ENCODE assay signal across 8 cellular contexts in the genomic region with DNA sequence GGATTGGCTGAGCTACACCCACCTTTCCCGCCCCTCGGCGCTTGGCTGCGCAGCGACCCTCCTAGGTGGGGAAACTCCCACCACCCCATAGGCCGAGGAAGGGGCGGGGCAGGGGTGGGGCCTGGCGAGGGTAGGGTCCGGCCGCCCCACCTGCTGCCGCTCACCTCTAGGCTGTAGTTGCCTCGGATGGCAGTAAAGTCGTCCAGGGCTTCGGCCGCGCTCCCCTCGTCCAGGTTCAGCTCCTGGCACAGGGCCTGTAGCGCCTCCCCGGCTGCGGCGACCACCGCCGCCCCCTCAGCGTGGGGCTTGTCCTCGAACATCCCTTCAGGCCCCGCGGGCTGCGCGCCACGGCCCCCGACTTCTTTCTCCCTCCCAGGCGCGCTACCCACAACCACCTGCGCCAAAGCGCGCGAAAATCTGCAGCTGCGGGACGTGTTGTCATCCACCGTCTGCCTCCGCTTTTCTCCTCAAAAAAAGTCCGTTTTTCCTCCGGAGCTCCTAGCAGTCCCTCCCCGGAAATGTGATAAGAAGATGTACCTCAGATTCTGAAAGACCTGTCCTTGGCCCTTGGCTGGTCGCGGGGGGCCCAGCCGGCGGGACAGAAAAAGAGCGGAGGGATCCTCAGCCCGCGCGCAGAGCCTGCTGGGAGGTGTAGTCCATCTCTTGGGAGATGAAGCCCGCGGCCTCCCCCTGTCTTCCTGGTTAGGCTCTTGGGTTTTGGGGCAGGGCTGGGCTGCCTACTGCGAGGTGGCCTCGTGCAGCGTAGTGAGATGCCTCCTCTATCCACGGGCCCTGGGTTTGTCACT. TPM values are rescaled to one million over a fixed set of nuclear protein-coding genes. Genes with fewer than 3 reads are reported as not detected.
A peak's percentile ranks its signal among the peaks of the same experiment; 100 is the strongest.
DNase-seq lines count a peak whose midpoint lies in the region; ATAC-seq and TF ChIP-seq lines count a peak whose summit lies in the region.

A gene with protein sequence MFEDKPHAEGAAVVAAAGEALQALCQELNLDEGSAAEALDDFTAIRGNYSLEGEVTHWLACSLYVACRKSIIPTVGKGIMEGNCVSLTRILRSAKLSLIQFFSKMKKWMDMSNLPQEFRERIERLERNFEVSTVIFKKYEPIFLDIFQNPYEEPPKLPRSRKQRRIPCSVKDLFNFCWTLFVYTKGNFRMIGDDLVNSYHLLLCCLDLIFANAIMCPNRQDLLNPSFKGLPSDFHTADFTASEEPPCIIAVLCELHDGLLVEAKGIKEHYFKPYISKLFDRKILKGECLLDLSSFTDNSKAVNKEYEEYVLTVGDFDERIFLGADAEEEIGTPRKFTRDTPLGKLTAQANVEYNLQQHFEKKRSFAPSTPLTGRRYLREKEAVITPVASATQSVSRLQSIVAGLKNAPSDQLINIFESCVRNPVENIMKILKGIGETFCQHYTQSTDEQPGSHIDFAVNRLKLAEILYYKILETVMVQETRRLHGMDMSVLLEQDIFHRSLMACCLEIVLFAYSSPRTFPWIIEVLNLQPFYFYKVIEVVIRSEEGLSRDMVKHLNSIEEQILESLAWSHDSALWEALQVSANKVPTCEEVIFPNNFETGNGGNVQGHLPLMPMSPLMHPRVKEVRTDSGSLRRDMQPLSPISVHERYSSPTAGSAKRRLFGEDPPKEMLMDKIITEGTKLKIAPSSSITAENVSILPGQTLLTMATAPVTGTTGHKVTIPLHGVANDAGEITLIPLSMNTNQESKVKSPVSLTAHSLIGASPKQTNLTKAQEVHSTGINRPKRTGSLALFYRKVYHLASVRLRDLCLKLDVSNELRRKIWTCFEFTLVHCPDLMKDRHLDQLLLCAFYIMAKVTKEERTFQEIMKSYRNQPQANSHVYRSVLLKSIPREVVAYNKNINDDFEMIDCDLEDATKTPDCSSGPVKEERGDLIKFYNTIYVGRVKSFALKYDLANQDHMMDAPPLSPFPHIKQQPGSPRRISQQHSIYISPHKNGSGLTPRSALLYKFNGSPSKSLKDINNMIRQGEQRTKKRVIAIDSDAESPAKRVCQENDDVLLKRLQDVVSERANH (minus strand): TSS at position 389 of the 806 bp plus-strand sequence. CDS start 69 bp downstream, at position 320.

- peak within 1 kb of the TSS; percentile 73 for H3K4me3 ChIP-seq in GM12865 (ENCODE audit: low read depth, low read length)
- peak within 1 kb of the TSS; percentile 94 for H3K4me3 ChIP-seq in left ventricle myocardium inferior

- no peaks in the 10 kb centered on the region for H3K9me3 ChIP-seq in left ventricle myocardium inferior (replicated peaks)

- H3K4me1 Mint-ChIP-seq in progenitor cell of endocrine pancreas (ENCODE audit: low read depth) = peaks cover 10% of the 10 kb centered on the region

- peaks cover 22% of the 10 kb centered on the region for H3K4me1 ChIP-seq in left ventricle myocardium inferior

- intact Hi-C loops in left ventricle myocardium inferior (cut with micrococcal nuclease) = no loop called here

- H3K36me3 ChIP-seq in left ventricle myocardium inferior = no peaks in the 10 kb centered on the region

- H3K9me3 Mint-ChIP-seq in progenitor cell of endocrine pancreas (ENCODE audit: low read depth) = no peaks in the 10 kb centered on the region

- no peak for TF ChIP-seq CTCF in GM12865 (IDR thresholded peaks at IDR 0.05; ENCODE audit: insufficient read depth, low read depth, low read length, missing control alignments)
- peak; percentile 56 for TF ChIP-seq CTCF in left ventricle myocardium inferior (IDR thresholded peaks at IDR 0.05; ENCODE audit: borderline replicate concordance)
- no peak for TF ChIP-seq CTCF in progenitor cell of endocrine pancreas (IDR thresholded peaks at IDR 0.05; ENCODE audit: unreplicated experiment)

- H3K27me3 Mint-ChIP-seq in progenitor cell of endocrine pancreas = no peaks in the 10 kb centered on the region

- ATAC-seq in HG02798 (IDR thresholded peaks at IDR 0.05; ENCODE audit: poor library complexity, unreplicated experiment) = peak; percentile 77

- peak within 1 kb of the TSS; percentile 57 for H3K27ac ChIP-seq in left ventricle myocardium inferior (replicated peaks)

- H3K36me3 Mint-ChIP-seq in progenitor cell of endocrine pancreas (ENCODE audit: insufficient read depth) = peaks cover 5% of the 10 kb centered on the region

- H3K4me3 Mint-ChIP-seq in progenitor cell of endocrine pancreas (ENCODE audit: low read depth) = peak within 1 kb of the TSS; percentile 99

- H3K27ac Mint-ChIP-seq in progenitor cell of endocrine pancreas = peak within 1 kb of the TSS; percentile 100

- DNase-seq in GM12865 (ENCODE audit: low read depth) (peak; percentile 95), NCI-H1436 treated with DMSO at 0.1 percent for 48 hours (lab: John Stamatoyannopoulos, UW) (peak; percentile 65), T-helper 1 cell (peak; percentile 71 to 92 (median 78)), amniotic epithelial cell (ENCODE audit: low read depth) (peak; percentile 80), left ventricle myocardium inferior (peak; percentile 82), progenitor cell of endocrine pancreas (ENCODE audit: low spot score, unreplicated experiment) (peak; percentile 74), ureter (ENCODE audit: low spot score) (peak; percentile 80)

- H3K27me3 ChIP-seq in left ventricle myocardium inferior (ENCODE audit: low read depth) = no peaks in the 10 kb centered on the region

RNA-seq across cellular contexts. Expression of the gene that starts here (rescaled TPM):
- total RNA-seq in left ventricle myocardium inferior = 4.7 TPM
- total RNA-seq in progenitor cell of endocrine pancreas = 13.3 and 17.2 TPM in 2 replicates
- total RNA-seq in ureter = 8.1 TPM

Comparison
In these comparisons a context has a peak if more than half of its experiments do, and no peak if none do; other contexts are left out.
1. Peak in every context shown above with its lines: DNase-seq, ATAC-seq, H3K4me3 ChIP-seq and H3K27ac ChIP-seq.